ENCODE assay signal across 18 cellular contexts in genomic region chr11:67114275-67114896, GRCh38. TPM values are rescaled to one million over a fixed set of nuclear protein-coding genes. Genes with fewer than 3 reads are reported as not detected.
A peak's percentile ranks its signal among the peaks of the same experiment; 100 is the strongest.
DNase-seq lines count a peak whose midpoint lies in the region; ATAC-seq, FAIRE-seq and TF ChIP-seq lines count a peak whose summit lies in the region.
"Had no signal": no experiment of that assay in that cellular context is flagged by ENCODE, and none has a peak within 500 bp of the region (broad histone marks: within the 10 kb centered on the region; RNA-seq: fewer than 3 reads in every experiment).

No MANE protein-coding gene starts in this region.

- TF ChIP-seq CTCF in A549 (IDR thresholded peaks at IDR 0.05), result no peak
- TF ChIP-seq CTCF in nephron progenitor cell (IDR thresholded peaks at IDR 0.05), result no peak

- DNase-seq in A549 (ENCODE audit: low read depth in 1 of 2, low spot score in 1 of 2) (no peak), HuH-7 (ENCODE audit: low spot score) (peak; percentile 68), nephron progenitor cell (no peak), cerebellar nuclear complex (lab: John Stamatoyannopoulos, UW) (no peak), inferior parietal cortex (ENCODE audit: extremely low spot score) (no peak)
- DNase-seq: COR-L47, NCI-H1048, NCI-H1436 treated with DMSO at 0.1 percent for 48 hours, NCI-H2081, NCI-H774, PC-3 had no signal

- H3K27ac Mint-ChIP-seq in dendritic cell treated with granulocyte-macrophage colony-stimulating factor and Interleukin-4, amounts not matched to agents 40 ng/mL and 50 ng/mL, for 4 days, result peak overlapping the region; percentile 88
- no peak overlapping the region for H3K27ac Mint-ChIP-seq in nephron progenitor cell

- H3K4me3 Mint-ChIP-seq in dendritic cell treated with granulocyte-macrophage colony-stimulating factor and Interleukin-4, amounts not matched to agents 40 ng/mL and 50 ng/mL, for 4 days, result no peak overlapping the region
- H3K4me3 Mint-ChIP-seq in nephron progenitor cell, result peak overlapping the region; percentile 9

- intact Hi-C loops in dendritic cell treated with granulocyte-macrophage colony-stimulating factor and Interleukin-4, amounts not matched to agents 40 ng/mL and 50 ng/mL, for 4 days (cut with micrococcal nuclease), result no loop called here

- no peak for TF ChIP-seq RAD21 in A549 (conservative IDR thresholded peaks at IDR 0.05 in 1 of 2, IDR thresholded peaks at IDR 0.05 in 1 of 2)

- ATAC-seq in A549 (peak in 1 of 2 experiments; percentile 2; a peak in 2 of 6 replicates), GM18868 (IDR thresholded peaks at IDR 0.05; ENCODE audit: unreplicated experiment) (no peak), GM21515 (IDR thresholded peaks at IDR 0.05; ENCODE audit: unreplicated experiment) (no peak)
- ATAC-seq: PC-3 had no signal

- H3K4me1 Mint-ChIP-seq in dendritic cell treated with granulocyte-macrophage colony-stimulating factor and Interleukin-4, amounts not matched to agents 40 ng/mL and 50 ng/mL, for 4 days (ENCODE audit: low read depth), result peaks cover 36% of the 10 kb centered on the region
- H3K4me1 Mint-ChIP-seq in nephron progenitor cell, result peaks cover 23% of the 10 kb centered on the region

- WGBS in A549 (ENCODE audit: missing lambda C conversion rate), result 45% methylated on average over 9 of the region's 10 CpGs

- H3K27ac ChIP-seq in A549, result peak overlapping the region; percentile 41 to 75
- H3K27ac ChIP-seq: RWPE1 had no signal

- CTCF ChIA-PET in A549 (lab: Yijun Ruan, JAX), result interaction anchor here (0.8 to 1.7 kb wide), 3 partner anchors 16 to 60 kb away, joined by 3 to 7 read pairs (median 4); no protein-coding TSS in a partner anchor

- TF ChIP-seq POLR2A in A549 (IDR thresholded peaks at IDR 0.05; ENCODE audit: low read length), result no peak

- H3K27me3 Mint-ChIP-seq in dendritic cell treated with granulocyte-macrophage colony-stimulating factor and Interleukin-4, amounts not matched to agents 40 ng/mL and 50 ng/mL, for 4 days, result no peaks in the 10 kb centered on the region
- peaks cover 9% of the 10 kb centered on the region for H3K27me3 Mint-ChIP-seq in nephron progenitor cell (ENCODE audit: low read depth, poor library complexity)

- no peaks in the 10 kb centered on the region for H3K9me3 Mint-ChIP-seq in dendritic cell treated with granulocyte-macrophage colony-stimulating factor and Interleukin-4, amounts not matched to agents 40 ng/mL and 50 ng/mL, for 4 days
- no peaks in the 10 kb centered on the region for H3K9me3 Mint-ChIP-seq in nephron progenitor cell
- H3K9me3 Mint-ChIP-seq: CD14-positive monocyte had no signal

- H3K36me3 Mint-ChIP-seq in dendritic cell treated with granulocyte-macrophage colony-stimulating factor and Interleukin-4, amounts not matched to agents 40 ng/mL and 50 ng/mL, for 4 days (ENCODE audit: low read depth), result no peaks in the 10 kb centered on the region
- no peaks in the 10 kb centered on the region for H3K36me3 Mint-ChIP-seq in nephron progenitor cell (ENCODE audit: low read depth)
- H3K36me3 Mint-ChIP-seq: CD14-positive monocyte had no signal

- H3K4me3 ChIP-seq in A549, result 0 out of 3 replicates have a peak overlapping the region, but pooled peaks have one; percentile 4
- H3K4me3 ChIP-seq: HAP-1 had no signal

- FAIRE-seq in A549 (lab: Jason Lieb, UNC), result no peak
- FAIRE-seq: HTR-8/SVneo had no signal

- POLR2A ChIA-PET in A549 (lab: Yijun Ruan, JAX), result interaction anchor here (0.7 kb wide), 2 partner anchors 131 to 634 kb away, joined by 3 to 4 read pairs; partner anchors contain the start of gene DPP3

- H3K9me3 ChIP-seq in A549, result no peaks in the 10 kb centered on the region
- H3K9me3 ChIP-seq: HAP-1 had no signal

- TF ChIP-seq EP300 in A549 (IDR thresholded peaks at IDR 0.05), result no peak

- H3K4me2 ChIP-seq in A549, result peak overlapping the region; percentile 71

- H3K4me1 ChIP-seq in A549, result peaks cover 26% of the 10 kb centered on the region

TF ChIP-seq in A549, 52 proteins besides CTCF, POLR2A, EP300 and RAD21:
- TF ChIP-seq SMC3 (IDR thresholded peaks at IDR 0.05) (no peak), RFX5 (IDR thresholded peaks at IDR 0.05) (no peak), JUNB (IDR thresholded peaks at IDR 0.05) (no peak), GATA3 (IDR thresholded peaks at IDR 0.05; ENCODE audit: borderline replicate concordance) (no peak), ZNF302 (CRISPR knock-in tag; IDR thresholded peaks at IDR 0.05) (no peak), RCOR1 (IDR thresholded peaks at IDR 0.05; ENCODE audit: low read depth, low read length) (no peak), JUN (IDR thresholded peaks at IDR 0.05) (no peak), ESRRA (IDR thresholded peaks at IDR 0.05; ENCODE audit: borderline replicate concordance, low read length) (no peak)
- TF ChIP-seq, protein P1, sequence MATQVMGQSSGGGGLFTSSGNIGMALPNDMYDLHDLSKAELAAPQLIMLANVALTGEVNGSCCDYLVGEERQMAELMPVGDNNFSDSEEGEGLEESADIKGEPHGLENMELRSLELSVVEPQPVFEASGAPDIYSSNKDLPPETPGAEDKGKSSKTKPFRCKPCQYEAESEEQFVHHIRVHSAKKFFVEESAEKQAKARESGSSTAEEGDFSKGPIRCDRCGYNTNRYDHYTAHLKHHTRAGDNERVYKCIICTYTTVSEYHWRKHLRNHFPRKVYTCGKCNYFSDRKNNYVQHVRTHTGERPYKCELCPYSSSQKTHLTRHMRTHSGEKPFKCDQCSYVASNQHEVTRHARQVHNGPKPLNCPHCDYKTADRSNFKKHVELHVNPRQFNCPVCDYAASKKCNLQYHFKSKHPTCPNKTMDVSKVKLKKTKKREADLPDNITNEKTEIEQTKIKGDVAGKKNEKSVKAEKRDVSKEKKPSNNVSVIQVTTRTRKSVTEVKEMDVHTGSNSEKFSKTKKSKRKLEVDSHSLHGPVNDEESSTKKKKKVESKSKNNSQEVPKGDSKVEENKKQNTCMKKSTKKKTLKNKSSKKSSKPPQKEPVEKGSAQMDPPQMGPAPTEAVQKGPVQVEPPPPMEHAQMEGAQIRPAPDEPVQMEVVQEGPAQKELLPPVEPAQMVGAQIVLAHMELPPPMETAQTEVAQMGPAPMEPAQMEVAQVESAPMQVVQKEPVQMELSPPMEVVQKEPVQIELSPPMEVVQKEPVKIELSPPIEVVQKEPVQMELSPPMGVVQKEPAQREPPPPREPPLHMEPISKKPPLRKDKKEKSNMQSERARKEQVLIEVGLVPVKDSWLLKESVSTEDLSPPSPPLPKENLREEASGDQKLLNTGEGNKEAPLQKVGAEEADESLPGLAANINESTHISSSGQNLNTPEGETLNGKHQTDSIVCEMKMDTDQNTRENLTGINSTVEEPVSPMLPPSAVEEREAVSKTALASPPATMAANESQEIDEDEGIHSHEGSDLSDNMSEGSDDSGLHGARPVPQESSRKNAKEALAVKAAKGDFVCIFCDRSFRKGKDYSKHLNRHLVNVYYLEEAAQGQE (IDR thresholded peaks at IDR 0.05), result no peak
- TF ChIP-seq, protein P2, sequence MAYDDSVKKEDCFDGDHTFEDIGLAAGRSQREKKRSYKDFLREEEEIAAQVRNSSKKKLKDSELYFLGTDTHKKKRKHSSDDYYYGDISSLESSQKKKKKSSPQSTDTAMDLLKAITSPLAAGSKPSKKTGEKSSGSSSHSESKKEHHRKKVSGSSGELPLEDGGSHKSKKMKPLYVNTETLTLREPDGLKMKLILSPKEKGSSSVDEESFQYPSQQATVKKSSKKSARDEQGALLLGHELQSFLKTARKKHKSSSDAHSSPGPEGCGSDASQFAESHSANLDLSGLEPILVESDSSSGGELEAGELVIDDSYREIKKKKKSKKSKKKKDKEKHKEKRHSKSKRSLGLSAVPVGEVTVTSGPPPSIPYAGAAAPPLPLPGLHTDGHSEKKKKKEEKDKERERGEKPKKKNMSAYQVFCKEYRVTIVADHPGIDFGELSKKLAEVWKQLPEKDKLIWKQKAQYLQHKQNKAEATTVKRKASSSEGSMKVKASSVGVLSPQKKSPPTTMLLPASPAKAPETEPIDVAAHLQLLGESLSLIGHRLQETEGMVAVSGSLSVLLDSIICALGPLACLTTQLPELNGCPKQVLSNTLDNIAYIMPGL (CRISPR knock-in tag; IDR thresholded peaks at IDR 0.05; ENCODE audit: borderline replicate concordance), result no peak

RNA-seq across cellular contexts. Expression of gene KDM2A, which starts 4.7 kb away (rescaled TPM):
- 42.8 and 48.0 TPM in 2 replicates for polyA plus RNA-seq in A549 (2011; rRNA removed)
- 34.5 and 41.2 TPM in 2 replicates for polyA plus RNA-seq in A549 (2012; cell fraction: cytosol; rRNA removed)
- polyA plus RNA-seq in A549 (2012; cell fraction: nucleus; rRNA removed), result 120 and 122 TPM in 2 replicates
- 34.5 TPM in 3 replicates for polyA plus RNA-seq in A549 (2017; fragmentation: RNase III; extraction: RNeasy Plus Mini Kit Qiagen cat#74134 plus additional on column Dnase treatment)
- polyA minus RNA-seq in A549 (2011; rRNA and poly(A)+ RNA removed), result 89.4 and 97.8 TPM in 2 replicates

RNA-seq across cellular contexts. Expression of gene RHOD, which starts 57.7 kb away (rescaled TPM):
- 12.8 and 13.6 TPM in 2 replicates for polyA plus RNA-seq in A549 (2011; rRNA removed)
- 38.8 and 45.1 TPM in 2 replicates for polyA plus RNA-seq in A549 (2012; cell fraction: cytosol; rRNA removed)
- polyA plus RNA-seq in A549 (2012; cell fraction: nucleus; rRNA removed), result 29.7 and 35.9 TPM in 2 replicates
- polyA plus RNA-seq in A549 (2017; fragmentation: RNase III; extraction: RNeasy Plus Mini Kit Qiagen cat#74134 plus additional on column Dnase treatment), result 24.8 to 33.2 TPM (median 32.7 TPM) in 3 replicates
- 7.6 and 12.4 TPM in 2 replicates for polyA minus RNA-seq in A549 (2011; rRNA and poly(A)+ RNA removed)
- polyA plus RNA-seq: CD14-positive monocyte had no signal
